ENCODE assay signal across 23 cellular contexts in the genomic region with DNA sequence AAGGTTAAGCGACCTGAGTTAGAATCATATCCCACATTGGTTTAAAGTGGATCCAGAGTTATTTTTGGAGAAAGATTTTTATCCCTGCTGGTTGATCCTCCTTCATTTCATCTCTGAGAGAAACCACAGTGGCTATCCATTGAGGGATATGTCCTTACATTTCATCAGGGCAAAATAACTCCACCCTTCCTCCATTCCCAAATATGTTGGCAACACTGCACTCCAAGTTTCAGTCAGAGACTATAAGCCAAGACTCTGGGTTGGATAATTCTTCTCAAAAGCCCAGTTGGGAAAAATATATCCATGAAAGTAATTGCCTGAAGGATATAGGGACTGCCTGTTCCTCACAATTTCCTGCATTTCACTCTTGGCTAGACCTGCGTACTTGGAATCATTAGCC.
"Had no signal": no experiment of that assay in that cellular context is flagged by ENCODE, and none has a peak within 500 bp of the region (broad histone marks: within the 10 kb centered on the region; RNA-seq: fewer than 3 reads in every experiment).

No MANE protein-coding gene starts in this region.

- H3K4me1 Mint-ChIP-seq: memory B cell; naive B cell; stimulated activated memory B cell treated with anti-CD40 and anti-IgM and Interleukin-4, amounts not matched to agents 10 μg/mL and 1 μg/mL and 100 μg/mL, for 72 hours had no signal

- H3K4me3 ChIP-seq: colonic mucosa, esophagus muscularis mucosa, lung, mucosa of descending colon, psoas muscle, skin epidermis, spleen, suprapubic skin, vagina had no signal

- H3K4me1 ChIP-seq: colonic mucosa, psoas muscle, spleen, vagina had no signal

- H3K9me3 Mint-ChIP-seq: dendritic cell treated with granulocyte-macrophage colony-stimulating factor and Interleukin-4, amounts not matched to agents 40 ng/mL and 50 ng/mL, for 4 days; endodermal cell; mesothelial cell of epicardium; natural killer cell treated with Interleukin-12 subunit alpha and Interleukin-12 subunit beta and Interleukin-15 and Interleukin-18, amount 100 ng/mL, for 72 hours; stimulated activated memory B cell treated with anti-CD40 and anti-IgM and Interleukin-4, amounts not matched to agents 10 μg/mL and 1 μg/mL and 100 μg/mL, for 72 hours had no signal

- H3K4me3 Mint-ChIP-seq: dendritic cell treated with granulocyte-macrophage colony-stimulating factor and Interleukin-4, amounts not matched to agents 40 ng/mL and 50 ng/mL, for 4 days; endodermal cell; memory B cell; mesothelial cell of epicardium; naive B cell; natural killer cell treated with Interleukin-12 subunit alpha and Interleukin-12 subunit beta and Interleukin-15 and Interleukin-18, amount 100 ng/mL, for 72 hours; stimulated activated memory B cell treated with anti-CD40 and anti-IgM and Interleukin-4, amounts not matched to agents 10 μg/mL and 1 μg/mL and 100 μg/mL, for 72 hours had no signal

- H3K36me3 ChIP-seq: colonic mucosa, esophagus muscularis mucosa, spleen, suprapubic skin, vagina had no signal

- H3K27ac ChIP-seq: colonic mucosa, esophagus muscularis mucosa, psoas muscle, skin epidermis, spleen, suprapubic skin, vagina had no signal

- H3K27me3 ChIP-seq: colonic mucosa, spleen, suprapubic skin, vagina had no signal

- H3K36me3 Mint-ChIP-seq: memory B cell; mesothelial cell of epicardium; naive B cell; natural killer cell treated with Interleukin-12 subunit alpha and Interleukin-12 subunit beta and Interleukin-15 and Interleukin-18, amount 100 ng/mL, for 72 hours; stimulated activated memory B cell treated with anti-CD40 and anti-IgM and Interleukin-4, amounts not matched to agents 10 μg/mL and 1 μg/mL and 100 μg/mL, for 72 hours had no signal

- H3K9me3 ChIP-seq: colonic mucosa, esophagus muscularis mucosa, mucosa of descending colon, psoas muscle, spleen, suprapubic skin, vagina had no signal

- H3K27ac Mint-ChIP-seq: dendritic cell treated with granulocyte-macrophage colony-stimulating factor and Interleukin-4, amounts not matched to agents 40 ng/mL and 50 ng/mL, for 4 days; endodermal cell; memory B cell; mesothelial cell of epicardium; naive B cell; natural killer cell treated with Interleukin-12 subunit alpha and Interleukin-12 subunit beta and Interleukin-15 and Interleukin-18, amount 100 ng/mL, for 72 hours; stimulated activated memory B cell treated with anti-CD40 and anti-IgM and Interleukin-4, amounts not matched to agents 10 μg/mL and 1 μg/mL and 100 μg/mL, for 72 hours had no signal

- DNase-seq: colonic mucosa; effector CD8-positive, alpha-beta T cell; endodermal cell; kidney; mucosa of descending colon; naive B cell; nucleus accumbens; psoas muscle; right cardiac atrium; spleen; stimulated activated CD4-positive, alpha-beta T cell treated with anti-CD3 and anti-CD28 coated beads, Interleukin-4, amount 100 ng/mL, for 4 hours; stimulated activated naive CD8-positive, alpha-beta T cell treated with anti-CD3 and anti-CD28 coated beads, Interleukin-15, Interleukin-2, amounts not matched to agents 100 U/mL and 50 U/mL, for 24 hours; trophoblast cell had no signal
